7 cellular contexts compared by ENCODE assay signal in genomic region chr2:69012310-69013122, GRCh38. TPM values are rescaled to one million over a fixed set of nuclear protein-coding genes. Genes with fewer than 3 reads are reported as not detected.
DNase-seq lines count a peak whose midpoint lies in the region; ATAC-seq and TF ChIP-seq lines count a peak whose summit lies in the region.

No MANE protein-coding gene starts in this region.

- H3K4me2 ChIP-seq in KMS-11 = peak overlapping the region; percentile 96

- peak; percentile 33 to 67 (median 56) for ATAC-seq in T-cell (replicated peaks in 1 of 4)
- no peak for ATAC-seq in GM21423 (IDR thresholded peaks at IDR 0.05; ENCODE audit: unreplicated experiment)

- CTCF ChIA-PET in GM10248 (lab: Yijun Ruan, JAX) = interaction anchor here (0.9 to 1.8 kb wide), 5 partner anchors 10 to 545 kb away, joined by 3 to 5 read pairs (median 3); partner anchors contain the start of genes APLF and FBXO48
- CTCF ChIA-PET in T-cell (lab: Charles Lee) = interaction anchor here (0.5 to 0.7 kb wide), 5 partner anchors 46 to 555 kb away, joined by 3 to 7 read pairs (median 5); no protein-coding TSS in a partner anchor

- H3K79me2 ChIP-seq in KMS-11 (ENCODE audit: insufficient read depth, low read depth) = no peaks in the 10 kb centered on the region

- H3K4me3 ChIP-seq in KMS-11 (IDR thresholded peaks at IDR 0.05; ENCODE audit: insufficient read depth, low read depth, low read length) (no peak overlapping the region), iPS-18c (ENCODE audit: insufficient read depth, low read depth, low read length) (peak overlapping the region; percentile 93; the same call in 1 of the 2 replicates), skeletal muscle cell (ENCODE audit: low read depth, low read length) (peak overlapping the region; percentile 96)

- peak overlapping the region; percentile 68 for H2AFZ ChIP-seq in KMS-11 (ENCODE audit: low read depth)

- no peak overlapping the region for H3K27ac Mint-ChIP-seq in T-cell
- H3K27ac Mint-ChIP-seq in brain = peak overlapping the region; percentile 79 to 97 (median 93)

- H3K27me3 ChIP-seq in KMS-11 (ENCODE audit: insufficient read depth, low read depth) = peaks cover 10% of the 10 kb centered on the region; the same call in 1 of the 2 replicates

- H3K27me3 Mint-ChIP-seq in T-cell = peaks cover 26 to 45% of the 10 kb centered on the region in 2 donors
- peaks cover 38% of the 10 kb centered on the region for H3K27me3 Mint-ChIP-seq in brain

- no peaks in the 10 kb centered on the region for H4K20me1 ChIP-seq in KMS-11 (ENCODE audit: insufficient read depth)

- H3K4me3 Mint-ChIP-seq in T-cell = peak overlapping the region; percentile 59 to 80 (median 78)
- H3K4me3 Mint-ChIP-seq in brain = peak overlapping the region; percentile 96 to 99 (median 97)

- H3K27ac ChIP-seq in KMS-11 = no peak overlapping the region

- TF ChIP-seq CTCF in GM10248 (IDR thresholded peaks at IDR 0.05; ENCODE audit: control extremely low read depth, extremely low read depth, low read depth, missing control alignments) = peak; percentile 72
- TF ChIP-seq CTCF in KMS-11 (conservative IDR thresholded peaks at IDR 0.05; ENCODE audit: low read depth, low read length) = peak; percentile 91; the same call in 1 of the 2 replicates
- TF ChIP-seq CTCF in brain (conservative IDR thresholded peaks at IDR 0.05) = peak; percentile 84 to 88

- H3K9me3 ChIP-seq in iPS-18c (ENCODE audit: control insufficient read depth, insufficient read depth, low read length) = no peaks in the 10 kb centered on the region

- H3K4me1 ChIP-seq in KMS-11 (ENCODE audit: low read depth, poor library complexity, severe bottlenecking) = peaks cover 14% of the 10 kb centered on the region

- no peaks in the 10 kb centered on the region for H3K36me3 ChIP-seq in KMS-11 (ENCODE audit: insufficient read depth)

- no peak overlapping the region; the same call in 1 of the 2 replicates for H3K9ac ChIP-seq in KMS-11

- DNase-seq in GM10248 (ENCODE audit: extremely low spot score) = peak; percentile 59
- peak in 31 of 34 experiments; percentile 7 to 53 (median 32) for DNase-seq in T-cell
- DNase-seq in skeletal muscle cell (ENCODE audit: low read depth) = no peak

- peaks cover 10 to 16% (median 14%) of the 10 kb centered on the region in 3 donors for H3K4me1 Mint-ChIP-seq in T-cell
- peaks cover 39% of the 10 kb centered on the region for H3K4me1 Mint-ChIP-seq in brain

- POLR2A ChIA-PET in GM10248 (lab: Yijun Ruan, JAX) (no interaction called here), T-cell (lab: Charles Lee) (no interaction called here)

- H3K9me3 Mint-ChIP-seq in T-cell (no peaks in the 10 kb centered on the region), brain (peaks cover 0 to 3% (median 0%) of the 10 kb centered on the region in 5 experiments)

- H3K36me3 Mint-ChIP-seq in T-cell (no peaks in the 10 kb centered on the region), brain (no peaks in the 10 kb centered on the region)

RNA-seq across cellular contexts. Expression of gene ANTXR1, which starts 0.5 kb away (rescaled TPM):
- under 1 TPM in 4 of 5 donors, not detected in 1; 0.19 to 0.79 (median 0.63) TPM for total RNA-seq in T-cell
- polyA plus RNA-seq in brain (ENCODE audit: insufficient read depth, low read depth, low replicate concordance) = 27.7 TPM

RNA-seq across cellular contexts. Expression of gene GKN1, which starts 38.1 kb away (rescaled TPM):
- total RNA-seq in T-cell = not detected
- polyA plus RNA-seq in brain (ENCODE audit: insufficient read depth, low read depth, low replicate concordance) = not detected

RNA-seq across cellular contexts. Expression of gene GKN2, which starts 59.8 kb away (rescaled TPM):
- total RNA-seq in T-cell = not detected
- not detected for polyA plus RNA-seq in brain (ENCODE audit: insufficient read depth, low read depth, low replicate concordance)

Comparison
In these comparisons a context has a peak if more than half of its experiments do, and no peak if none do; other contexts are left out.
1. H3K27ac Mint-ChIP-seq: peak in brain (5 of 5); none in T-cell (0 of 2).
2. Peak in every context shown above with its lines, with median percentiles within 50 percentile points of each other: CTCF ChIP-seq.